In genomic region chr16:30472328-30472942, GRCh38 we compare ENCODE assay signal across 9 cellular contexts. TPM values are rescaled to one million over a fixed set of nuclear protein-coding genes. Genes with fewer than 3 reads are reported as not detected.
DNase-seq lines count a peak whose midpoint lies in the region; ATAC-seq and TF ChIP-seq lines count a peak whose summit lies in the region.
"Had no signal": no experiment of that assay in that cellular context is flagged by ENCODE, and none has a peak within 500 bp of the region (broad histone marks: within the 10 kb centered on the region; RNA-seq: fewer than 3 reads in every experiment).

Gene ITGAL, plus strand, starts transcription at chr16:30472742. Its CDS starts 96 bp downstream, at chr16:30472838.

- H2AFZ ChIP-seq in neural progenitor cell (replicated peaks), result peak within 1 kb of the TSS; percentile 10

- CTCF ChIA-PET in GM10248 (lab: Yijun Ruan, JAX), result interaction anchor here (1.2 to 8.8 kb wide), 7 partner anchors 9 to 123 kb away, joined by 3 to 58 read pairs (median 6); partner anchors contain the start of gene DCTPP1
- CTCF ChIA-PET in activated naive CD4-positive, alpha-beta T cell treated with anti-CD3 and anti-CD28 coated beads for 36 hours (lab: Charles Lee), result interaction anchor here (0.6 to 7.0 kb wide), 11 partner anchors 14 to 129 kb away, joined by 3 to 51 read pairs (median 6); partner anchors contain the start of gene DCTPP1

- TF ChIP-seq EP300 in upper lobe of left lung (IDR thresholded peaks at IDR 0.05), result no peak

- peaks cover 34% of the 10 kb centered on the region for H3K36me3 Mint-ChIP-seq in activated naive CD4-positive, alpha-beta T cell treated with anti-CD3 and anti-CD28 coated beads for 36 hours (ENCODE audit: low read depth)
- H3K36me3 Mint-ChIP-seq in neural progenitor cell (no peaks in the 10 kb centered on the region), type B pancreatic cell (no peaks in the 10 kb centered on the region)

- H3K4me3 Mint-ChIP-seq in activated naive CD4-positive, alpha-beta T cell treated with anti-CD3 and anti-CD28 coated beads for 36 hours, result peak within 1 kb of the TSS; percentile 92
- H3K4me3 Mint-ChIP-seq in neural progenitor cell (peak within 1 kb of the TSS; percentile 3), type B pancreatic cell (no peak within 1 kb of the TSS)

- H3K79me2 ChIP-seq in neural progenitor cell (ENCODE audit: low read depth), result no peaks in the 10 kb centered on the region

- TF ChIP-seq CTCF in GM10248 (IDR thresholded peaks at IDR 0.05; ENCODE audit: control extremely low read depth, extremely low read depth, low read depth, missing control alignments) (no peak), neural progenitor cell (IDR thresholded peaks at IDR 0.05) (no peak), upper lobe of left lung (IDR thresholded peaks at IDR 0.05) (no peak), type B pancreatic cell (conservative IDR thresholded peaks at IDR 0.05) (no peak)

- H3K4me3 ChIP-seq in neural progenitor cell (no peak within 1 kb of the TSS), upper lobe of left lung (peak within 1 kb of the TSS in 3 of 4 donors; percentile 21 to 43 (median 39))

- H3K27ac ChIP-seq in neural progenitor cell (no peak within 1 kb of the TSS), upper lobe of left lung (peak within 1 kb of the TSS; percentile 30 to 84 (median 62))
- H3K27ac ChIP-seq: epithelial cell of prostate had no signal

- peak within 1 kb of the TSS; percentile 92 for H3K27ac Mint-ChIP-seq in activated naive CD4-positive, alpha-beta T cell treated with anti-CD3 and anti-CD28 coated beads for 36 hours
- H3K27ac Mint-ChIP-seq in neural progenitor cell (no peak within 1 kb of the TSS), type B pancreatic cell (no peak within 1 kb of the TSS)

- no peaks in the 10 kb centered on the region for H3K36me3 ChIP-seq in neural progenitor cell
- H3K36me3 ChIP-seq in upper lobe of left lung, result no peaks in the 10 kb centered on the region

- no peak within 1 kb of the TSS for H3K9ac ChIP-seq in neural progenitor cell

- H3K4me1 ChIP-seq in neural progenitor cell (no peaks in the 10 kb centered on the region), upper lobe of left lung (peaks cover 0 to 12% (median 4%) of the 10 kb centered on the region in 4 donors)

- no peaks in the 10 kb centered on the region for H3F3A ChIP-seq in neural progenitor cell (ENCODE audit: low read depth)

- peak in 1 of 4 donors; percentile 42 for TF ChIP-seq POLR2A in upper lobe of left lung (IDR thresholded peaks at IDR 0.05)

- 37 to 46% methylated on average over 8 of the region's 8 CpGs for WGBS in upper lobe of left lung, 2 donors

- no peaks in the 10 kb centered on the region for H3K9me3 ChIP-seq in neural progenitor cell (ENCODE audit: low read depth)
- H3K9me3 ChIP-seq in upper lobe of left lung, result no peaks in the 10 kb centered on the region

- peak; percentile 59 for ATAC-seq in HG02759 (IDR thresholded peaks at IDR 0.05; ENCODE audit: unreplicated experiment)
- peak; percentile 62 to 86 for ATAC-seq in upper lobe of left lung (ENCODE audit: low FRiP score in 2 of 2)

- DNase-seq in GM10248 (ENCODE audit: extremely low spot score), result peak; percentile 70
- peak; percentile 88 for DNase-seq in SKM-1 (lab: John Stamatoyannopoulos, UW; ENCODE audit: unreplicated experiment)
- DNase-seq in activated naive CD4-positive, alpha-beta T cell treated with anti-CD3 and anti-CD28 coated beads for 36 hours, result peak; percentile 95
- no peak for DNase-seq in neural progenitor cell (ENCODE audit: low spot score)
- peak in 1 of 2 donors; percentile 85 for DNase-seq in upper lobe of left lung
- no peak for DNase-seq in OCI-M2 (lab: John Stamatoyannopoulos, UW; ENCODE audit: unreplicated experiment)
- no peak for DNase-seq in type B pancreatic cell (ENCODE audit: extremely low spot score, unreplicated experiment)

- no peaks in the 10 kb centered on the region for H3K27me3 Mint-ChIP-seq in activated naive CD4-positive, alpha-beta T cell treated with anti-CD3 and anti-CD28 coated beads for 36 hours (ENCODE audit: low read depth)
- H3K27me3 Mint-ChIP-seq in neural progenitor cell (ENCODE audit: insufficient read depth, low read depth) (peaks cover 5% of the 10 kb centered on the region), type B pancreatic cell (no peaks in the 10 kb centered on the region)

- no peaks in the 10 kb centered on the region for H4K20me1 ChIP-seq in neural progenitor cell (ENCODE audit: low read depth)

- peaks cover 2% of the 10 kb centered on the region for H3K9me3 Mint-ChIP-seq in activated naive CD4-positive, alpha-beta T cell treated with anti-CD3 and anti-CD28 coated beads for 36 hours
- no peaks in the 10 kb centered on the region for H3K9me3 Mint-ChIP-seq in neural progenitor cell
- no peaks in the 10 kb centered on the region for H3K9me3 Mint-ChIP-seq in type B pancreatic cell

- H3K27me3 ChIP-seq in neural progenitor cell (no peaks in the 10 kb centered on the region), upper lobe of left lung (no peaks in the 10 kb centered on the region)

- H3K4me1 Mint-ChIP-seq in activated naive CD4-positive, alpha-beta T cell treated with anti-CD3 and anti-CD28 coated beads for 36 hours (ENCODE audit: low read depth), result peaks cover 70% of the 10 kb centered on the region
- H3K4me1 Mint-ChIP-seq in neural progenitor cell (no peaks in the 10 kb centered on the region), type B pancreatic cell (ENCODE audit: unreplicated experiment) (no peaks in the 10 kb centered on the region)

- POLR2A ChIA-PET in GM10248 (lab: Yijun Ruan, JAX), result interaction anchor here (0.6 kb wide), 2 partner anchors 135 to 796 kb away, joined by 3 read pairs; no protein-coding TSS in a partner anchor

- intact Hi-C loops in activated naive CD4-positive, alpha-beta T cell treated with anti-CD3 and anti-CD28 coated beads for 36 hours (cut with micrococcal nuclease), result loop anchor here (5.0 kb wide), 2 partner anchors 80 to 95 kb away; no protein-coding TSS in a partner anchor

- no peak within 1 kb of the TSS for H3K4me2 ChIP-seq in neural progenitor cell

RNA-seq across cellular contexts. Expression of gene ITGAL, which starts in this region (rescaled TPM):
- 10 to 100 TPM; 83.8 to 89.0 TPM for total RNA-seq in activated naive CD4-positive, alpha-beta T cell treated with anti-CD3 and anti-CD28 coated beads for 36 hours
- total RNA-seq in neural progenitor cell (ENCODE audit: low replicate concordance) (not detected in 2 replicates), upper lobe of left lung (100 to 1,000 TPM in 1 of 6 donors, 10 to 100 TPM in 5; 22.8 to 138 (median 67.0) TPM), type B pancreatic cell (ENCODE audit: low replicate concordance) (0.33 and 0.48 TPM in 2 replicates)

Comparison
In these comparisons a context has a peak if more than half of its experiments do, and no peak if none do; other contexts are left out.
1. RNA of gene ITGAL (total RNA-seq): 83.8 to 89.0 TPM in activated naive CD4-positive, alpha-beta T cell treated with anti-CD3 and anti-CD28 coated beads for 36 hours and 22.8 to 138 TPM in upper lobe of left lung; 0.33 to 0.48 TPM in type B pancreatic cell and not detected in neural progenitor cell; every median in the first group is over 10 times any median in the second.
2. DNase-seq: peak in GM10248 (single experiment), SKM-1 (single experiment) and activated naive CD4-positive, alpha-beta T cell treated with anti-CD3 and anti-CD28 coated beads for 36 hours (single experiment); none in neural progenitor cell (single experiment), OCI-M2 (single experiment) and type B pancreatic cell (single experiment).